Comparison of ENCODE assay signal across 8 cellular contexts in the genomic region with DNA sequence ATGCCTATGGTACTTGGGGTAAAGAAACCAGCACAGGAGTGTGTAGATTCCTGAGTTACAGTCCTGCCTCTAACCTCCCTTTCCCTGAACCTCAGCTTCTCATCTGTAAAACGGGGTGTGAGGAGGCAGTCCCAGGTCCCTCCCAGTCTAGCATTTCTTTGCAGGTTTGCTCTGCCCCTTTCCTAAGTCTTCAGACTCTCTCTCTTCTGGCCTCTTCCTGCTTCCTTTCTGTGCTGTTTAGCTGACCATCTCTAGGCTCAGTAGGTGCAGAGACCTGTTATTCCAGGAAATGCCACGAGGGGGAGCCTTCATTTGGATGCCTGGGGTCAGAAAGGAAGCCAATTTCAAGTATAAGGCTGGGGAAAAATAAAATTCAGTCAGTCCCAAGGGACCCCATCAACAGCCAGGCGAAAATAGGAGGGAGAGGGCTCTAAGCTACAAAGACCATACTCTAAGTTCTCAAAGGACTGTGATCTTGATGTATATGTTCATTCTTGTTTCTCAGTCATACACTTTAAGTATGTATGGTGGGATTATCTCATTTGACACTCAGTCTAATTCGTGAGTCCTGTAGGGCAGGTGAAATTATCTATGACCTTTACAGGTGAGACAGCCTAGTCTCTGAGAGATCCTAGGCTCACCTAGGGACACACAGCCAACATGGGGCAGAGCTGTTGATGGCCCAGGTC.
DNase-seq lines count a peak whose midpoint lies in the region; ATAC-seq and TF ChIP-seq lines count a peak whose summit lies in the region.

No MANE protein-coding gene starts in this region.

- DNase-seq in NCI-H2081 (lab: John Stamatoyannopoulos, UW), result peak; percentile 53 to 60
- no peak for DNase-seq in NCI-H2081 treated with DMSO at 0.1 percent for 48 hours (lab: John Stamatoyannopoulos, UW)
- peak; percentile 82 for DNase-seq in NCI-H1092 treated with DMSO at 0.1 percent for 48 hours (lab: John Stamatoyannopoulos, UW)
- DNase-seq in SW480 (ENCODE audit: low spot score), result peak; percentile 60
- DNase-seq in activated naive CD8-positive, alpha-beta T cell treated with anti-CD3 and anti-CD28 coated beads, Interleukin-2, amount 50 U/mL, for 16 hours (ENCODE audit: low read depth, low spot score), result peak; percentile 69
- DNase-seq in heart left ventricle, result peak in 4 of 5 donors; percentile 73 to 82 (median 78)
- peak; percentile 88 for DNase-seq in retina

- no peak overlapping the region for H3K4me3 ChIP-seq in heart left ventricle

- TF ChIP-seq CTCF in heart left ventricle (IDR thresholded peaks at IDR 0.05), result peak; percentile 75 to 87 (median 82)

- intact Hi-C loops in heart left ventricle (cut with DNase I), result loop anchor here (1.0 to 10.0 kb wide), 12 partner anchors 20 to 260 kb away; a partner anchor contains a TSS

- H3K9me3 ChIP-seq in heart left ventricle, result peaks cover 0 to 3% (median 0%) of the 10 kb centered on the region in 12 donors

- H3K27ac ChIP-seq in heart left ventricle, result no peak overlapping the region

- peaks cover 0 to 42% (median 0%) of the 10 kb centered on the region in 9 donors for H3K27me3 ChIP-seq in heart left ventricle

- H3K4me1 ChIP-seq in heart left ventricle, result peaks cover 2 to 34% (median 24%) of the 10 kb centered on the region in 12 donors

- 5 to 10% (median 6%) methylated on average over 4 of the region's 4 CpGs for WGBS in heart left ventricle, 4 donors

- ATAC-seq in heart left ventricle (peak; percentile 40 to 62 (median 41)), HG02642 (IDR thresholded peaks at IDR 0.05; ENCODE audit: poor library complexity, unreplicated experiment) (no peak)

- TF ChIP-seq POLR2A in heart left ventricle (IDR thresholded peaks at IDR 0.05), result no peak

- no peaks in the 10 kb centered on the region for H3K36me3 ChIP-seq in heart left ventricle
